In genomic region chr5:134240421-134240962, GRCh38 we compare ENCODE assay signal across 9 cellular contexts. TPM values are rescaled to one million over a fixed set of nuclear protein-coding genes. Genes with fewer than 3 reads are reported as not detected.
DNase-seq lines count a peak whose midpoint lies in the region; ATAC-seq, FAIRE-seq and TF ChIP-seq lines count a peak whose summit lies in the region.
"Had no signal": no experiment of that assay in that cellular context is flagged by ENCODE, and none has a peak within 500 bp of the region (broad histone marks: within the 10 kb centered on the region; RNA-seq: fewer than 3 reads in every experiment).

No MANE protein-coding gene starts in this region.

- peak; percentile 83 for ATAC-seq in esophagus mucosa
- no peak for ATAC-seq in naive thymus-derived CD8-positive, alpha-beta T cell

- H3K27me3 Mint-ChIP-seq in naive thymus-derived CD8-positive, alpha-beta T cell, result no peaks in the 10 kb centered on the region

- peak overlapping the region; percentile 28 for H3K9ac ChIP-seq in mucosa of stomach (ENCODE audit: low read length)

- no peak for FAIRE-seq in small intestine (lab: Jason Lieb, UNC)

- H3K9me3 Mint-ChIP-seq in naive thymus-derived CD8-positive, alpha-beta T cell, result no peaks in the 10 kb centered on the region

- peak overlapping the region in 1 of 2 donors; percentile 83 for H3K27ac ChIP-seq in small intestine (ENCODE audit: low read depth in 1 of 2, low read length in 1 of 2)

- WGBS in small intestine, 3 donors, result 25 to 32% (median 30%) methylated on average over 7 of the region's 7 CpGs

- no peak overlapping the region for H3K4me3 ChIP-seq in mucosa of stomach (ENCODE audit: low read length)
- H3K4me3 ChIP-seq in small intestine (ENCODE audit: low read depth in 1 of 2, low read length in 2 of 2), result no peak overlapping the region

- H3K27me3 ChIP-seq in mucosa of stomach (ENCODE audit: control insufficient read depth, insufficient read depth, low read length) (no peaks in the 10 kb centered on the region), small intestine (ENCODE audit: control insufficient read depth in 2 of 2, insufficient read depth in 2 of 2, low read length in 2 of 2) (no peaks in the 10 kb centered on the region)

- no peak overlapping the region for H3K27ac Mint-ChIP-seq in naive thymus-derived CD8-positive, alpha-beta T cell

- H3K4me1 ChIP-seq in mucosa of stomach (ENCODE audit: control insufficient read depth, insufficient read depth, low read length) (peaks cover 6% of the 10 kb centered on the region), small intestine (ENCODE audit: control insufficient read depth in 2 of 2, insufficient read depth in 1 of 2, low read depth in 1 of 2, low read length in 1 of 2) (no peaks in the 10 kb centered on the region)

- no peak overlapping the region for H3K4me3 Mint-ChIP-seq in naive thymus-derived CD8-positive, alpha-beta T cell

- DNase-seq in AG08396 (ENCODE audit: low spot score) (peak; percentile 47), NCI-H446 treated with DMSO at 0.1 percent for 48 hours (lab: John Stamatoyannopoulos, UW) (peak; percentile 74), NCI-H2107 treated with DMSO at 0.1 percent for 48 hours (lab: John Stamatoyannopoulos, UW; ENCODE audit: unreplicated experiment) (no peak), erythroblast (lab: John Stamatoyannopoulos, UW) (no peak), small intestine (no peak)
- no peak for DNase-seq in naive thymus-derived CD8-positive, alpha-beta T cell
- DNase-seq: T-helper 1 cell had no signal

- H3K36me3 ChIP-seq in mucosa of stomach (ENCODE audit: control insufficient read depth, insufficient read depth, low read length) (no peaks in the 10 kb centered on the region), small intestine (ENCODE audit: control insufficient read depth in 2 of 2, insufficient read depth in 2 of 2, low read length in 2 of 2) (no peaks in the 10 kb centered on the region)

- TF ChIP-seq POLR2A in erythroblast (IDR thresholded peaks at IDR 0.05; ENCODE audit: low read length), result no peak

- H3K4me1 Mint-ChIP-seq in naive thymus-derived CD8-positive, alpha-beta T cell, result peaks cover 0 to 2% (median 0%) of the 10 kb centered on the region in 4 donors

- POLR2A ChIA-PET in naive thymus-derived CD8-positive, alpha-beta T cell (lab: Charles Lee), result no interaction called here

- no peaks in the 10 kb centered on the region for H3K9me3 ChIP-seq in mucosa of stomach (ENCODE audit: control insufficient read depth, low read length)
- no peaks in the 10 kb centered on the region for H3K9me3 ChIP-seq in small intestine (ENCODE audit: control insufficient read depth, low read depth)

- H3K36me3 Mint-ChIP-seq in naive thymus-derived CD8-positive, alpha-beta T cell, result no peaks in the 10 kb centered on the region

RNA-seq across cellular contexts. Expression of gene PPP2CA, which starts 14.6 kb away (rescaled TPM):
- 144 TPM for total RNA-seq in esophagus mucosa
- 10 to 100 TPM; 42.4 to 47.5 (median 46.1) TPM for polyA plus RNA-seq in small intestine
- 100 to 1,000 TPM; 100 to 107 TPM for total RNA-seq in naive thymus-derived CD8-positive, alpha-beta T cell
- polyA plus RNA-seq in naive thymus-derived CD8-positive, alpha-beta T cell, result 100 to 1,000 TPM; 185 to 192 (median 191) TPM

Comparison
In these comparisons a context has a peak if more than half of its experiments do, and no peak if none do; other contexts are left out.
1. DNase-seq: peak in AG08396 (single experiment) and NCI-H446 treated with DMSO at 0.1 percent for 48 hours (single experiment); none in NCI-H2107 treated with DMSO at 0.1 percent for 48 hours (single experiment), erythroblast (0 of 2), small intestine (single experiment) and naive thymus-derived CD8-positive, alpha-beta T cell (0 of 10).